Comparison of ENCODE assay signal across 27 cellular contexts in the genomic region with DNA sequence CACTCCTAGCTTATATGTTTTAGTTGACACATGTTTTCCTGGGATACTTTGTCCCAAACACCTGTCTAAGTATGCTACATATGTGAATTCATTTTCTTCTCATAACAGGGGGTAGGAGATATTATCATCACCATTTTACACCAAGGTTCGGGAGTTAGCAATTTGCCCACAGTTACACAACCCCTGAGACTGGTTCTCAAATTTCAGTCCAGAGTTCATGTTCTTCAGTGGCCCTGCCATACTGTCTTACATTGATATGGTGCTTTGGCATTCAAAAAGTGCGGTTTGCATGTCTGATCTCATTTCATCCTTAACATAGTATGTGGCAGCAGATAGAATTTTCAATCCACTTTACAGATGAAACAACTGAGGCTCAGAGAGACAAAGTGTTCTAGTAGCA. TPM values are rescaled to one million over a fixed set of nuclear protein-coding genes. Genes with fewer than 3 reads are reported as not detected.
"Had no signal": no experiment of that assay in that cellular context is flagged by ENCODE, and none has a peak within 500 bp of the region (broad histone marks: within the 10 kb centered on the region; RNA-seq: fewer than 3 reads in every experiment).

No MANE protein-coding gene starts in this region.

- H3K79me2 ChIP-seq: hepatocyte had no signal

- H2AFZ ChIP-seq: hepatocyte, neural progenitor cell had no signal

- H3K27me3 ChIP-seq: foreskin keratinocyte, gastroesophageal sphincter, heart left ventricle, hepatocyte, left lung, neural progenitor cell, right atrium auricular region, stomach, thyroid gland, vagina had no signal

- H3K27ac ChIP-seq: epithelial cell of prostate, foreskin keratinocyte, gastroesophageal sphincter, heart left ventricle, hepatocyte, left lung, neural progenitor cell, prostate gland, right atrium auricular region, stomach, thyroid gland, vagina had no signal

- H3K9me3 ChIP-seq: gastroesophageal sphincter, heart left ventricle, left lung, prostate gland, right atrium auricular region, stomach, thyroid gland, vagina had no signal

- H3K4me2 ChIP-seq: hepatocyte, neural progenitor cell, smooth muscle cell had no signal

- H3K36me3 ChIP-seq: gastroesophageal sphincter, heart left ventricle, left lung, neural progenitor cell, prostate gland, right atrium auricular region, stomach, thyroid gland, vagina had no signal

- H3K4me3 ChIP-seq: gastroesophageal sphincter, heart left ventricle, hepatocyte, left lung, neural progenitor cell, prostate gland, right atrium auricular region, smooth muscle cell, stomach, thyroid gland, vagina had no signal

- H3K4me1 ChIP-seq: foreskin keratinocyte, gastroesophageal sphincter, left lung, prostate gland, right atrium auricular region had no signal

- H3K9ac ChIP-seq: neural progenitor cell had no signal

- FAIRE-seq: kidney had no signal

- DNase-seq: effector CD8-positive, alpha-beta T cell; endodermal cell; foreskin keratinocyte; heart left ventricle; kidney; left lung; mesenchymal stem cell; midbrain; naive thymus-derived CD4-positive, alpha-beta T cell; nucleus accumbens; stimulated activated CD4-positive, alpha-beta T cell treated with anti-CD3 and anti-CD28 coated beads, Interleukin-12 subunit alpha, Interleukin-12 subunit beta, amount 100 ng/mL, for 4 hours; stimulated activated CD4-positive, alpha-beta T cell treated with anti-CD3 and anti-CD28 coated beads, Interleukin-1b, Interleukin-23, amount 100 ng/mL, for 48 hours; stimulated activated CD4-positive, alpha-beta T cell treated with anti-CD3 and anti-CD28 coated beads, Interleukin-4, amount 100 ng/mL, for 1 hour; stimulated activated CD8-positive, alpha-beta memory T cell treated with anti-CD3 and anti-CD28 coated beads, Interleukin-4, amount 100 ng/mL, for 48 hours; stimulated activated naive CD4-positive, alpha-beta T cell treated with Interleukin-2 at 50 U/mL for 16 hours; stomach; thyroid gland; trophoblast cell had no signal

RNA-seq across cellular contexts. Expression of a gene that starts 38.4 kb away (rescaled TPM):
- total RNA-seq: lung microvascular endothelial cell; naive thymus-derived CD4-positive, alpha-beta T cell had no signal
- polyA plus RNA-seq: naive thymus-derived CD4-positive, alpha-beta T cell had no signal
